In the genomic region with DNA sequence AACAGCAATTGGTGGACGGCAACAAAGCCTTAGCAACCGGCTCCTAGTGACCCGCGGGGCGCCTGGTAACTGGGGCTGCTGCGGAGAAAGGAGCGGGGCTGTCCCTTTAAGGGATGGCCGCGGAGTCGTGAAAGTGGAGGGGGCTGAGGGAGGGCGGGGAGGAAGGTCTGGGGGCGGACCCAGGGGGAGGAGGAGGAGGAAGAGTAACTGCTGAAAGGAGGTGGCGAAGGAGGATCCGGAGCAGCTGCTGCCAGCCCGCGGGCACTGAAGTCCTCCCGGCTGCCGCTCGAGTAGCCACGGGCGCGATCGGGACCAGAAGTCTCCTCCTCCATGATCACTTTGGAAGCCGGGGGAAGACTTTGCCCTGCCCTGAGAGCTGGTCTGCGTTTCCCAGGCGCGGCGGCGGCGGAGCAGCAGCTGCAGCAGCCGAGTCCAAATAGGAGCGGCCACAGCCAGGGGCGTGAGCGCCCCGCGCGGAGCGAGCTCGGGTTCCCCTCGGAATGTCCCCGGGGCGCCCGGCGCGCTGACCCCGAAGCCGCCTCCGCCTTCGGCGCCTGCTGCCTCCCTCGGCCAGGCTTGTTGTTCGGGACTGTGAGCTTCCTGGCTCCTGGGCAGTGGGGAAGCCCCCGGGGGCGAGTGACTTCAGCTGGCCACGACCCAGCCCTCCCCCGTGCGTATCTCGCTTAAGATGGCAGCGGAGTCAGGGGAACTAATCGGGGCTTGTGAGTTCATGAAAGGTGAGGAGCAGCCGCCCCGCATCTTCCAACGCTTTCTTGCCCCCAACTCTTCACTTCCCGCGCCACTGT, we compare ENCODE assay signal across 8 cellular contexts. TPM values are rescaled to one million over a fixed set of nuclear protein-coding genes. Genes with fewer than 3 reads are reported as not detected.
DNase-seq lines count a peak whose midpoint lies in the region; ATAC-seq and TF ChIP-seq lines count a peak whose summit lies in the region.

A gene with protein sequence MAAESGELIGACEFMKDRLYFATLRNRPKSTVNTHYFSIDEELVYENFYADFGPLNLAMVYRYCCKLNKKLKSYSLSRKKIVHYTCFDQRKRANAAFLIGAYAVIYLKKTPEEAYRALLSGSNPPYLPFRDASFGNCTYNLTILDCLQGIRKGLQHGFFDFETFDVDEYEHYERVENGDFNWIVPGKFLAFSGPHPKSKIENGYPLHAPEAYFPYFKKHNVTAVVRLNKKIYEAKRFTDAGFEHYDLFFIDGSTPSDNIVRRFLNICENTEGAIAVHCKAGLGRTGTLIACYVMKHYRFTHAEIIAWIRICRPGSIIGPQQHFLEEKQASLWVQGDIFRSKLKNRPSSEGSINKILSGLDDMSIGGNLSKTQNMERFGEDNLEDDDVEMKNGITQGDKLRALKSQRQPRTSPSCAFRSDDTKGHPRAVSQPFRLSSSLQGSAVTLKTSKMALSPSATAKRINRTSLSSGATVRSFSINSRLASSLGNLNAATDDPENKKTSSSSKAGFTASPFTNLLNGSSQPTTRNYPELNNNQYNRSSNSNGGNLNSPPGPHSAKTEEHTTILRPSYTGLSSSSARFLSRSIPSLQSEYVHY (plus strand): TSS at position 240 of the 806 bp plus-strand sequence. CDS start 449 bp downstream, at position 689.

- no peaks in the 10 kb centered on the region for H3K9me3 ChIP-seq in liver (ENCODE audit: control insufficient read depth in 4 of 4, low read length in 3 of 4)

- H3K4me3 ChIP-seq in liver (ENCODE audit: low read depth in 1 of 3, low read length in 3 of 3) = peak within 1 kb of the TSS; percentile 81 to 91 (median 81)

- TF ChIP-seq CTCF in liver (IDR thresholded peaks at IDR 0.05; ENCODE audit: low read depth, low read length, missing input control) = no peak

- no peak for TF ChIP-seq RAD21 in liver (IDR thresholded peaks at IDR 0.05)

- H3K4me1 ChIP-seq in liver (ENCODE audit: control insufficient read depth in 4 of 4, insufficient read depth in 4 of 4, low read length in 3 of 4) = peaks cover 2 to 23% (median 12%) of the 10 kb centered on the region in 4 donors

- no peaks in the 10 kb centered on the region for H3K27me3 ChIP-seq in liver (ENCODE audit: control insufficient read depth in 4 of 4, insufficient read depth in 4 of 4, low read length in 3 of 4)

- no peaks in the 10 kb centered on the region for H3K36me3 ChIP-seq in liver (ENCODE audit: control insufficient read depth in 4 of 4, insufficient read depth in 3 of 4, low read depth in 1 of 4, low read length in 3 of 4)

- H3K27ac ChIP-seq in liver (ENCODE audit: low read depth in 1 of 2, low read length in 2 of 2) = peak within 1 kb of the TSS; percentile 79 to 86

- WGBS in liver = under 1% methylated on average over 65 of the region's 65 CpGs

- DNase-seq in C1 segment of cervical spinal cord (lab: John Stamatoyannopoulos, UW) = peak; percentile 16 to 88 (median 73)
- peak; percentile 97 for DNase-seq in NCI-H69 (lab: John Stamatoyannopoulos, UW)
- DNase-seq in activated CD4-positive, alpha-beta T cell treated with anti-CD3 and anti-CD28 coated beads, Interleukin-2, amount 50 U/mL, for 24 hours (ENCODE audit: low read depth in 1 of 2, low spot score in 1 of 2) = peak; percentile 59 to 70
- peak; percentile 97 for DNase-seq in dermis blood vessel endothelial cell
- DNase-seq in stimulated activated CD4-positive, alpha-beta T cell treated with anti-CD3 and anti-CD28 coated beads, Interleukin-4, amount 100 ng/mL, for 24 hours = peak; percentile 84

- ATAC-seq in GM19328 (IDR thresholded peaks at IDR 0.05; ENCODE audit: unreplicated experiment) (peak; percentile 47), HG03520 (IDR thresholded peaks at IDR 0.05; ENCODE audit: unreplicated experiment) (peak; percentile 62)

- H3K9ac ChIP-seq in liver (ENCODE audit: low read depth in 1 of 2, low read length in 2 of 2) = peak within 1 kb of the TSS; percentile 50 to 52

TF ChIP-seq in liver, 16 proteins besides CTCF, POLR2A, EP300 and RAD21:
- TF ChIP-seq, protein P1, sequence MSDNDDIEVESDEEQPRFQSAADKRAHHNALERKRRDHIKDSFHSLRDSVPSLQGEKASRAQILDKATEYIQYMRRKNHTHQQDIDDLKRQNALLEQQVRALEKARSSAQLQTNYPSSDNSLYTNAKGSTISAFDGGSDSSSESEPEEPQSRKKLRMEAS (IDR thresholded peaks at IDR 0.05) = no peak
- TF ChIP-seq YY1 (IDR thresholded peaks at IDR 0.05) (peak; percentile 28), NR2F2 (IDR thresholded peaks at IDR 0.05) (no peak), HNF4G (IDR thresholded peaks at IDR 0.05) (no peak), FOXA2 (IDR thresholded peaks at IDR 0.05) (no peak), SP1 (IDR thresholded peaks at IDR 0.05) (no peak), GABPA (IDR thresholded peaks at IDR 0.05 in 1 of 2, conservative IDR thresholded peaks at IDR 0.05 in 1 of 2) (no peak), HNF4A (conservative IDR thresholded peaks at IDR 0.05) (peak in 1 of 2 donors; percentile 24), TAF1 (conservative IDR thresholded peaks at IDR 0.05) (no peak), RXRA (IDR thresholded peaks at IDR 0.05) (peak in 1 of 2 donors; percentile 23), JUND (IDR thresholded peaks at IDR 0.05) (no peak), EGR1 (IDR thresholded peaks at IDR 0.05; ENCODE audit: low read depth in 2 of 2) (no peak), FOXA1 (IDR thresholded peaks at IDR 0.05) (no peak)
- TF ChIP-seq, protein P2, sequence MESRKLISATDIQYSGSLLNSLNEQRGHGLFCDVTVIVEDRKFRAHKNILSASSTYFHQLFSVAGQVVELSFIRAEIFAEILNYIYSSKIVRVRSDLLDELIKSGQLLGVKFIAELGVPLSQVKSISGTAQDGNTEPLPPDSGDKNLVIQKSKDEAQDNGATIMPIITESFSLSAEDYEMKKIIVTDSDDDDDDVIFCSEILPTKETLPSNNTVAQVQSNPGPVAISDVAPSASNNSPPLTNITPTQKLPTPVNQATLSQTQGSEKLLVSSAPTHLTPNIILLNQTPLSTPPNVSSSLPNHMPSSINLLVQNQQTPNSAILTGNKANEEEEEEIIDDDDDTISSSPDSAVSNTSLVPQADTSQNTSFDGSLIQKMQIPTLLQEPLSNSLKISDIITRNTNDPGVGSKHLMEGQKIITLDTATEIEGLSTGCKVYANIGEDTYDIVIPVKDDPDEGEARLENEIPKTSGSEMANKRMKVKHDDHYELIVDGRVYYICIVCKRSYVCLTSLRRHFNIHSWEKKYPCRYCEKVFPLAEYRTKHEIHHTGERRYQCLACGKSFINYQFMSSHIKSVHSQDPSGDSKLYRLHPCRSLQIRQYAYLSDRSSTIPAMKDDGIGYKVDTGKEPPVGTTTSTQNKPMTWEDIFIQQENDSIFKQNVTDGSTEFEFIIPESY (IDR thresholded peaks at IDR 0.05) = no peak
- TF ChIP-seq, protein P3, sequence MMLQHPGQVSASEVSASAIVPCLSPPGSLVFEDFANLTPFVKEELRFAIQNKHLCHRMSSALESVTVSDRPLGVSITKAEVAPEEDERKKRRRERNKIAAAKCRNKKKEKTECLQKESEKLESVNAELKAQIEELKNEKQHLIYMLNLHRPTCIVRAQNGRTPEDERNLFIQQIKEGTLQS (IDR thresholded peaks at IDR 0.05) = no peak
- TF ChIP-seq, protein P4, sequence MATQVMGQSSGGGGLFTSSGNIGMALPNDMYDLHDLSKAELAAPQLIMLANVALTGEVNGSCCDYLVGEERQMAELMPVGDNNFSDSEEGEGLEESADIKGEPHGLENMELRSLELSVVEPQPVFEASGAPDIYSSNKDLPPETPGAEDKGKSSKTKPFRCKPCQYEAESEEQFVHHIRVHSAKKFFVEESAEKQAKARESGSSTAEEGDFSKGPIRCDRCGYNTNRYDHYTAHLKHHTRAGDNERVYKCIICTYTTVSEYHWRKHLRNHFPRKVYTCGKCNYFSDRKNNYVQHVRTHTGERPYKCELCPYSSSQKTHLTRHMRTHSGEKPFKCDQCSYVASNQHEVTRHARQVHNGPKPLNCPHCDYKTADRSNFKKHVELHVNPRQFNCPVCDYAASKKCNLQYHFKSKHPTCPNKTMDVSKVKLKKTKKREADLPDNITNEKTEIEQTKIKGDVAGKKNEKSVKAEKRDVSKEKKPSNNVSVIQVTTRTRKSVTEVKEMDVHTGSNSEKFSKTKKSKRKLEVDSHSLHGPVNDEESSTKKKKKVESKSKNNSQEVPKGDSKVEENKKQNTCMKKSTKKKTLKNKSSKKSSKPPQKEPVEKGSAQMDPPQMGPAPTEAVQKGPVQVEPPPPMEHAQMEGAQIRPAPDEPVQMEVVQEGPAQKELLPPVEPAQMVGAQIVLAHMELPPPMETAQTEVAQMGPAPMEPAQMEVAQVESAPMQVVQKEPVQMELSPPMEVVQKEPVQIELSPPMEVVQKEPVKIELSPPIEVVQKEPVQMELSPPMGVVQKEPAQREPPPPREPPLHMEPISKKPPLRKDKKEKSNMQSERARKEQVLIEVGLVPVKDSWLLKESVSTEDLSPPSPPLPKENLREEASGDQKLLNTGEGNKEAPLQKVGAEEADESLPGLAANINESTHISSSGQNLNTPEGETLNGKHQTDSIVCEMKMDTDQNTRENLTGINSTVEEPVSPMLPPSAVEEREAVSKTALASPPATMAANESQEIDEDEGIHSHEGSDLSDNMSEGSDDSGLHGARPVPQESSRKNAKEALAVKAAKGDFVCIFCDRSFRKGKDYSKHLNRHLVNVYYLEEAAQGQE (IDR thresholded peaks at IDR 0.05) = no peak

RNA-seq across cellular contexts. Expression of the gene that starts here (rescaled TPM):
- total RNA-seq in dermis blood vessel endothelial cell = 13.1 and 20.6 TPM in 2 replicates
- total RNA-seq in liver = 1 to 10 TPM; 3.6 to 4.1 TPM
- 1 to 10 TPM in 1 of 2 donors, under 1 TPM in 1; 0.39 to 1.7 TPM for polyA plus RNA-seq in liver

Comparison
In these comparisons a context has a peak if more than half of its experiments do, and no peak if none do; other contexts are left out.
1. Peak in every context shown above with its lines: DNase-seq, ATAC-seq, H3K4me3 ChIP-seq and H3K27ac ChIP-seq.